Comparison of ENCODE assay signal across 8 cellular contexts in genomic region chr3:17741621-17742091, GRCh38. TPM values are rescaled to one million over a fixed set of nuclear protein-coding genes. Genes with fewer than 3 reads are reported as not detected.
DNase-seq lines count a peak whose midpoint lies in the region; ATAC-seq, FAIRE-seq and TF ChIP-seq lines count a peak whose summit lies in the region.

No MANE protein-coding gene starts in this region.

- TF ChIP-seq CTCF in AG09309 (IDR thresholded peaks at IDR 0.05; ENCODE audit: control insufficient read depth, insufficient read depth, low read depth, low read length, missing control alignments): no peak
- TF ChIP-seq CTCF in HL-60 (IDR thresholded peaks at IDR 0.05; ENCODE audit: insufficient read depth, low read length): no peak
- no peak for TF ChIP-seq CTCF in WTC11 (IDR thresholded peaks at IDR 0.05)
- TF ChIP-seq CTCF in hepatocyte (IDR thresholded peaks at IDR 0.05; ENCODE audit: poor library complexity): no peak

- H3K4me3 Mint-ChIP-seq in WTC11: peak overlapping the region; percentile 85

- H3K27ac Mint-ChIP-seq in WTC11: peak overlapping the region; percentile 99

- WGBS in hepatocyte (ENCODE audit: low lambda C conversion rate, missing lambda C conversion rate): 4% methylated on average over 17 of the region's 17 CpGs
- WGBS in small intestine, 3 donors: 0 to 1% (median 1%) methylated on average over 17 of the region's 17 CpGs

- ATAC-seq in WTC11 (no peak), HG03565 (IDR thresholded peaks at IDR 0.05; ENCODE audit: unreplicated experiment) (no peak), HG03108 (IDR thresholded peaks at IDR 0.05; ENCODE audit: unreplicated experiment) (no peak)

- peaks cover 53% of the 10 kb centered on the region for H3K4me1 Mint-ChIP-seq in WTC11

- no peaks in the 10 kb centered on the region for H3K9me2 ChIP-seq in hepatocyte (replicated peaks; ENCODE audit: insufficient read depth)

- peaks cover 24% of the 10 kb centered on the region for H3K4me1 ChIP-seq in hepatocyte (ENCODE audit: insufficient read depth)
- H3K4me1 ChIP-seq in small intestine (ENCODE audit: control insufficient read depth in 2 of 2, insufficient read depth in 1 of 2, low read depth in 1 of 2, low read length in 1 of 2): peaks cover 0 to 7% of the 10 kb centered on the region in 2 donors

- H3K4me2 ChIP-seq in hepatocyte: peak overlapping the region; percentile 83

- peaks cover 39% of the 10 kb centered on the region for H3K79me2 ChIP-seq in hepatocyte

- H3K4me3 ChIP-seq in AG09309 (ENCODE audit: control insufficient read depth, low read depth, low read length): peak overlapping the region; percentile 76
- peak overlapping the region; percentile 64 for H3K4me3 ChIP-seq in HL-60 (replicated peaks; ENCODE audit: insufficient read depth, low read length)
- peak overlapping the region; percentile 83 for H3K4me3 ChIP-seq in hepatocyte
- H3K4me3 ChIP-seq in small intestine (ENCODE audit: low read depth in 1 of 2, low read length in 2 of 2): peak overlapping the region; percentile 82

- DNase-seq in AG09309 (ENCODE audit: low read depth) (no peak), HL-60 (ENCODE audit: low read depth in 1 of 2, low spot score in 1 of 2) (peak in 1 of 2 experiments; percentile 60), WTC11 (ENCODE audit: low spot score) (no peak), hepatocyte (ENCODE audit: low spot score) (no peak), small intestine (peak; percentile 77), NCI-H1436 treated with DMSO at 0.1 percent for 48 hours (lab: John Stamatoyannopoulos, UW) (no peak)

- H3K36me3 ChIP-seq in hepatocyte (replicated peaks; ENCODE audit: insufficient read depth, low read depth) (no peaks in the 10 kb centered on the region), small intestine (ENCODE audit: control insufficient read depth in 2 of 2, insufficient read depth in 2 of 2, low read length in 2 of 2) (no peaks in the 10 kb centered on the region)

- H2AFZ ChIP-seq in hepatocyte: peak overlapping the region; percentile 94

- H4K20me1 ChIP-seq in hepatocyte (ENCODE audit: insufficient read depth, poor library complexity, severe bottlenecking): no peaks in the 10 kb centered on the region

- H3K27ac ChIP-seq in HL-60 (replicated peaks) (peak overlapping the region; percentile 89), hepatocyte (peak overlapping the region; percentile 99), small intestine (ENCODE audit: low read depth in 1 of 2, low read length in 1 of 2) (peak overlapping the region; percentile 97 to 98)

- H3K9me3 ChIP-seq in hepatocyte (ENCODE audit: low read depth): no peaks in the 10 kb centered on the region
- H3K9me3 ChIP-seq in small intestine (ENCODE audit: control insufficient read depth, low read depth): no peaks in the 10 kb centered on the region

- CTCF ChIA-PET in WTC11 (lab: Charles Lee): interaction anchor here (2.1 kb wide), 1 partner anchor 100 kb away, joined by 20 read pairs; no protein-coding TSS in a partner anchor

- no peaks in the 10 kb centered on the region for H3K36me3 Mint-ChIP-seq in WTC11

- no peaks in the 10 kb centered on the region for H3K27me3 ChIP-seq in HL-60 (ENCODE audit: insufficient read depth, poor library complexity, severe bottlenecking)
- no peaks in the 10 kb centered on the region for H3K27me3 ChIP-seq in hepatocyte
- no peaks in the 10 kb centered on the region for H3K27me3 ChIP-seq in small intestine (ENCODE audit: control insufficient read depth in 2 of 2, insufficient read depth in 2 of 2, low read length in 2 of 2)

- FAIRE-seq in small intestine (lab: Jason Lieb, UNC): no peak

- POLR2A ChIA-PET in WTC11 (lab: Charles Lee): interaction anchor here (1.8 kb wide), 1 partner anchor 100 kb away, joined by 6 read pairs; no protein-coding TSS in a partner anchor

- H3K9me3 Mint-ChIP-seq in WTC11: no peaks in the 10 kb centered on the region

- no peaks in the 10 kb centered on the region for H3K27me3 Mint-ChIP-seq in WTC11 (ENCODE audit: low read depth)

TF ChIP-seq in WTC11, 78 proteins besides CTCF, POLR2A, EP300 and RAD21:
- TF ChIP-seq TEAD4 (CRISPR knock-in tag; IDR thresholded peaks at IDR 0.05): no peak
- 0 out of 2 replicates have a peak, but pooled peaks have one; percentile 35 for TF ChIP-seq FOXK1 (CRISPR knock-in tag; IDR thresholded peaks at IDR 0.05)
- peak; percentile 43; the same call in 1 of the 2 replicates for TF ChIP-seq ETV6 (CRISPR knock-in tag; IDR thresholded peaks at IDR 0.05)
- no peak for TF ChIP-seq ZNF423 (CRISPR knock-in tag; IDR thresholded peaks at IDR 0.05)

RNA-seq across cellular contexts. Expression of gene TBC1D5, which starts 0.8 kb away (rescaled TPM):
- total RNA-seq in WTC11 (2021) (26.1 to 32.9 TPM (median 28.8 TPM) in 3 replicates), hepatocyte (64.2 and 68.3 TPM in 2 replicates)
- polyA plus RNA-seq in hepatocyte (12.9 and 17.0 TPM in 2 replicates), small intestine (10 to 100 TPM in 1 of 3 donors, 1 to 10 TPM in 2; 5.1 to 18.5 (median 6.3) TPM)
